8 cellular contexts compared by ENCODE assay signal in genomic region chr11:84398017-84398626, GRCh38.
DNase-seq lines count a peak whose midpoint lies in the region; ATAC-seq and TF ChIP-seq lines count a peak whose summit lies in the region.

No MANE protein-coding gene starts in this region.

- H4K91ac ChIP-seq in H9 (ENCODE audit: insufficient read length, low read depth, low read length) = no peak overlapping the region

- intact Hi-C loops in OCI-LY7 (cut with micrococcal nuclease; ENCODE audit: unreplicated experiment) = loop anchor here (5.0 kb wide), 1 partner anchor 164 kb away; no protein-coding TSS in a partner anchor

- H2BK120ac ChIP-seq in H9 (ENCODE audit: low read depth, low read length, poor library complexity, severe bottlenecking) = no peak overlapping the region

- POLR2A ChIA-PET in OCI-LY7 (lab: Charles Lee) = no interaction called here

- no peaks in the 10 kb centered on the region for H3K9me2 ChIP-seq in OCI-LY7 (ENCODE audit: insufficient read depth, low read length)

- no peak overlapping the region for H3K14ac ChIP-seq in H9 (ENCODE audit: insufficient read depth, low read length)

- no peaks in the 10 kb centered on the region for H3K79me1 ChIP-seq in H9 (ENCODE audit: insufficient read depth, low read depth, low read length, poor library complexity, severe bottlenecking)

- no TSS peak for BruUV-seq in OCI-LY7 (replicated peaks; lab: Mats Ljungman, UMichigan)

- H3K27me3 ChIP-seq in H9 (ENCODE audit: insufficient read depth, low read length) = no peaks in the 10 kb centered on the region

- no peaks in the 10 kb centered on the region for H3K23me2 ChIP-seq in H9 (ENCODE audit: insufficient read length, low read depth, low read length, poor library complexity, severe bottlenecking)

- H4K8ac ChIP-seq in H9 (replicated peaks; ENCODE audit: insufficient read length, low read depth, low read length) = no peak overlapping the region

- H3K4me3 ChIP-seq in AG10803 (ENCODE audit: low read length) = no peak overlapping the region
- no peak overlapping the region for H3K4me3 ChIP-seq in OCI-LY7 (ENCODE audit: low read depth, low read length, poor library complexity, severe bottlenecking)

- H3K4me2 ChIP-seq in H9 (ENCODE audit: insufficient read depth, insufficient read length, low read length) (no peak overlapping the region), OCI-LY7 (ENCODE audit: low read length) (no peak overlapping the region)

- H3K23ac ChIP-seq in H9 (ENCODE audit: insufficient read length, low read depth, low read length) = no peak overlapping the region

- H4K20me1 ChIP-seq in H9 (ENCODE audit: control insufficient read depth, insufficient read depth, insufficient read length) (no peaks in the 10 kb centered on the region), OCI-LY7 (ENCODE audit: insufficient read depth, low read length) (no peaks in the 10 kb centered on the region)

- no peak overlapping the region for H4K5ac ChIP-seq in H9 (ENCODE audit: insufficient read length, low read depth, low read length)

- H3K27ac Mint-ChIP-seq in H9 = no peak overlapping the region

- no peaks in the 10 kb centered on the region for H3K9me3 Mint-ChIP-seq in H9

- WGBS in H9 (ENCODE audit: extremely low coverage, insufficient read length, low lambda C conversion rate) = no CpG with 5 or more reads among the region's 3 CpGs

- H2BK20ac ChIP-seq in H9 (ENCODE audit: low read depth, low read length, poor library complexity, severe bottlenecking) = no peak overlapping the region

- no peaks in the 10 kb centered on the region for H3K36me3 Mint-ChIP-seq in H9 (ENCODE audit: insufficient read depth in 1 of 3, low read depth in 3 of 3)

- no peak overlapping the region for H2AK5ac ChIP-seq in H9 (ENCODE audit: insufficient read length, low read length)

- H3K79me2 ChIP-seq in H9 (ENCODE audit: insufficient read depth, low read length) (no peaks in the 10 kb centered on the region), OCI-LY7 (ENCODE audit: insufficient read depth, low read depth, low read length) (no peaks in the 10 kb centered on the region)

- H3K4me1 Mint-ChIP-seq in H9 = peaks cover 5 to 10% of the 10 kb centered on the region in 2 experiments

- H3K4ac ChIP-seq in H9 (ENCODE audit: low read depth, low read length) = no peak overlapping the region

- H3K18ac ChIP-seq in H9 (ENCODE audit: insufficient read length, low read depth, low read length) = no peak overlapping the region

- DNase-seq in AG10803 (ENCODE audit: low read depth) (peak; percentile 21), H9 (no peak), OCI-LY7 (ENCODE audit: low spot score) (peak; percentile 26), globus pallidus (ENCODE audit: low spot score) (peak; percentile 24), NK-92 (lab: John Stamatoyannopoulos, UW; ENCODE audit: unreplicated experiment) (no peak), cortex of kidney (lab: John Stamatoyannopoulos, UW) (no peak), occipital lobe (lab: John Stamatoyannopoulos, UW) (no peak)

- H3K27ac ChIP-seq in H9 (ENCODE audit: insufficient read length, low read depth, low read length) (no peak overlapping the region), OCI-LY7 (ENCODE audit: low read depth, low read length, poor library complexity, severe bottlenecking) (no peak overlapping the region)

- no peaks in the 10 kb centered on the region; the same call in 1 of the 2 replicates for H3K4me1 ChIP-seq in H9 (ENCODE audit: insufficient read depth, low read length)
- H3K4me1 ChIP-seq in OCI-LY7 (ENCODE audit: insufficient read depth, low read length, poor library complexity, severe bottlenecking) = no peaks in the 10 kb centered on the region

- TF ChIP-seq CTCF in AG10803 (conservative IDR thresholded peaks at IDR 0.05; ENCODE audit: low read length) = peak; percentile 55
- TF ChIP-seq CTCF in H9 (conservative IDR thresholded peaks at IDR 0.05) = peak; percentile 70
- peak; percentile 72 for TF ChIP-seq CTCF in OCI-LY7 (conservative IDR thresholded peaks at IDR 0.05; ENCODE audit: low read length)

- no peak for ATAC-seq in HG03378 (IDR thresholded peaks at IDR 0.05; ENCODE audit: unreplicated experiment)

- no peak overlapping the region for H2BK15ac ChIP-seq in H9 (ENCODE audit: low read depth, low read length)

- CTCF ChIA-PET in OCI-LY7 (lab: Charles Lee; ENCODE audit: unreplicated experiment) = no interaction called here

- no peak overlapping the region for H2AFZ ChIP-seq in H9 (ENCODE audit: low read length)
- H2AFZ ChIP-seq in OCI-LY7 (ENCODE audit: low read length) = no peak overlapping the region

- H3K4me3 Mint-ChIP-seq in H9 = no peak overlapping the region

- H3K9me3 ChIP-seq in H9 (ENCODE audit: control insufficient read depth, low read depth, low read length) = no peaks in the 10 kb centered on the region
- no peaks in the 10 kb centered on the region for H3K9me3 ChIP-seq in OCI-LY7 (ENCODE audit: low read length)

- no peaks in the 10 kb centered on the region for H3K36me3 ChIP-seq in OCI-LY7 (ENCODE audit: insufficient read depth, low read length)

- no peak overlapping the region for H3T11ph ChIP-seq in H9 (ENCODE audit: low read length)

- no peak overlapping the region for H2BK12ac ChIP-seq in H9 (ENCODE audit: insufficient read length, low read depth, low read length)

- H2BK5ac ChIP-seq in H9 (ENCODE audit: insufficient read length, low read length) = no peak overlapping the region

- H3K27me3 Mint-ChIP-seq in H9 (ENCODE audit: low read depth) = no peaks in the 10 kb centered on the region; the same call in 1 of the 2 replicates

- H3K56ac ChIP-seq in H9 (ENCODE audit: insufficient read length, low read depth, low read length) = no peak overlapping the region

- H3K9ac ChIP-seq in H9 (ENCODE audit: extremely low read depth, insufficient read length, low read length) = no peak overlapping the region

Comparison
In these comparisons a context has a peak if more than half of its experiments do, and no peak if none do; other contexts are left out.
1. DNase-seq: peak in AG10803 (single experiment), OCI-LY7 (single experiment) and globus pallidus (single experiment); none in H9 (single experiment), NK-92 (single experiment), cortex of kidney (single experiment) and occipital lobe (single experiment).
2. Peak in every context shown above with its lines, with median percentiles within 50 percentile points of each other: CTCF ChIP-seq.